Comparison of ENCODE assay signal across 27 cellular contexts in the genomic region with DNA sequence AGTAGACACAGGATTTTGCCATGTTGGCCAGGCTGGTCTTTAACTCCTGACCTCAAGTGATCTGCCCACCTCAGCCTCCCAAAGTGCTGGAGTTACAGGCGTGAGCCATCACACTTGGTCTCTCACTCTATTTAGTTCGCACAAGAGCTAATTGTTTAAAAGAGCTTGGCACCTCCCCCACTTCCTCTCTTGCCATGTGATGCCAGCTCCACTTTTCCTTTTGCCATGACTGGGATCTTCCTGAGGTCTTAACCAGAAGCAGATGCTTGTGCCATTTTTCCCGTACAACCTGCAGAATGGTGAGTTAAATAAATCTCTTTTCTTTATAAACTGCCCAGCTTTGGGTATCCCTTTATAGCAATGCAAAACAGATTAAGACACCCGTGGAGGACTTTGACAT.
"Had no signal": no experiment of that assay in that cellular context is flagged by ENCODE, and none has a peak within 500 bp of the region (broad histone marks: within the 10 kb centered on the region; RNA-seq: fewer than 3 reads in every experiment).

No MANE protein-coding gene starts in this region.

- H3K27me3 ChIP-seq: brain microvascular endothelial cell, gastrocnemius medialis, heart left ventricle had no signal

- H3K9me3 ChIP-seq: gastrocnemius medialis, heart left ventricle had no signal

- H3K4me3 ChIP-seq: coronary artery, gastrocnemius medialis, heart left ventricle had no signal

- H3K27ac ChIP-seq: brain microvascular endothelial cell, coronary artery, epithelial cell of prostate, gastrocnemius medialis, heart left ventricle, VCaP had no signal

- DNase-seq: activated CD4-positive, alpha-beta memory T cell treated with anti-CD3 and anti-CD28 coated beads, Interleukin-2, amount 10 ng/mL, durations not matched to agents 7 days and 5 days; activated CD4-positive, alpha-beta T cell treated with anti-CD3 and anti-CD28 coated beads for 1 hour; activated CD4-positive, alpha-beta T cell treated with anti-CD3 and anti-CD28 coated beads for 4 hours; activated CD4-positive, alpha-beta T cell treated with anti-CD3 and anti-CD28 coated beads, Interleukin-2, amount 10 ng/mL, durations not matched to agents 7 days and 5 days; activated CD4-positive, alpha-beta T cell treated with anti-CD3 and anti-CD28 coated beads, Interleukin-2, amount 50 U/mL, for 4 hours; activated CD8-positive, alpha-beta memory T cell treated with anti-CD3 and anti-CD28 coated beads, Interleukin-2, amount 50 U/mL, for 48 hours; activated gamma-delta T cell treated with Interleukin-2 at 50 U/mL for 16 hours; activated naive CD4-positive, alpha-beta T cell treated with anti-CD3 and anti-CD28 coated beads, Interleukin-2, amount 50 U/mL, for 16 hours; activated naive CD4-positive, alpha-beta T cell treated with Interleukin-2 at 50 U/mL for 16 hours; activated T-cell treated with anti-CD3 and anti-CD28 coated beads for 4 hours; activated T-cell treated with anti-CD3 and anti-CD28 coated beads, Interleukin-2, amount 50 U/mL, for 24 hours; activated T-cell treated with anti-CD3 and anti-CD28 coated beads, Interleukin-2, amount 50 U/mL, for 72 hours; amniotic stem cell; anterior cingulate cortex; brain microvascular endothelial cell; effector CD4-positive, alpha-beta T cell; effector memory CD8-positive, alpha-beta T cell; foreskin fibroblast; gastrocnemius medialis; glutamatergic neuron; heart left ventricle; T-helper 2 cell had no signal

- FAIRE-seq: astrocyte, bronchial epithelial cell had no signal

- H3K36me3 ChIP-seq: brain microvascular endothelial cell, gastrocnemius medialis, heart left ventricle had no signal
